In the genomic region with DNA sequence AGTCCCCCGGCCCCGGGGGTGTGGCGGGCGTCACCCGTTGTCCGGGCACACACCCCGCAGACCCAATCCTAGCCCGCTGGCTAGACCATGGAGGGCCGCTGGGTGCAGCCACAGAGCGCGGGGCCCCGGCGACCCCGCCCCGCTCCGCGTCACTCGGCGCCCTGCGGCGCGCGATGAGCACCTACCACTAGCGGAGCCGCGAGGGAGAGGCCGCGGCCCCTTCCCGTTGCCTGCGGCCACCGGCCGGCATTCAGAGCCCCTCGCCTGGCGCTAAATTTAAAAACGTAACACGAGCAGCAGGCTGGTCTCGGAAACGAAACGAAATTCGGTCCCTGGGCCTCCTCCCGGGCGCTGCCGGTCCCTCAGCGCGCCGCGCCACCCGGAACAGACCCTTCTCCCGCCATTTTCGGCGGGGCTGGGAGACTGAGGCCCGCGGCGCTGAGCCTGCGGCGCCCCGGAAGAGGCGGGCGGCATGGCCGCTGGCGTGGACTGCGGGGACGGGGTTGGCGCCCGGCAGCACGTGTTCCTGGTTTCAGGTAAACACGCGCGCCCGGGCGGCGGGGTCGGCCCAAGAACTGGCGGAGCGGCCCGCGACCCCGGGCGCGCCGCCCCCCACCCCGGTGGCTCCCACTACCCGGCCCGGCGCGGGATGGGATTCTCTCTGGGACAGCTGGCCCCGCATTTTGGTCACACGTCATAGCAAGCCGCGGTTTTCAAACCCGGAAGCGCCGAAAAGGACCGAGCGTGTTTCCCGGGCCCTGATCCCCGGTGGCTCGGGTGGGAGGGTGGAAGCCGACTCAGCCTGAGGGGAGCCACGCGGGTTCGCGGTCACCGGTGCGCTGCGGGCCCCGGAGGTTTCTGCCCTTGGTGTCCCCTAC, we compare ENCODE assay signal across 1 cellular context.
TF ChIP-seq lines count a peak whose summit lies in the region.

RNASEH2B (plus strand) TSS at position 187 of the 878 bp plus-strand sequence; CDS start at position 473, 286 bp downstream.

TF ChIP-seq in HepG2, 621 proteins besides CTCF, POLR2A, EP300 and RAD21 (continued from another document and continues in another):
- TF ChIP-seq ZNF460 (CRISPR knock-in tag; IDR thresholded peaks at IDR 0.05; ENCODE audit: borderline replicate concordance), result 0 out of 2 replicates have a peak, but pooled peaks have one; percentile 27
- TF ChIP-seq ELF3 (CRISPR knock-in tag; IDR thresholded peaks at IDR 0.05), result no peak; the same call in 1 of the 2 replicates
- TF ChIP-seq, protein P1, sequence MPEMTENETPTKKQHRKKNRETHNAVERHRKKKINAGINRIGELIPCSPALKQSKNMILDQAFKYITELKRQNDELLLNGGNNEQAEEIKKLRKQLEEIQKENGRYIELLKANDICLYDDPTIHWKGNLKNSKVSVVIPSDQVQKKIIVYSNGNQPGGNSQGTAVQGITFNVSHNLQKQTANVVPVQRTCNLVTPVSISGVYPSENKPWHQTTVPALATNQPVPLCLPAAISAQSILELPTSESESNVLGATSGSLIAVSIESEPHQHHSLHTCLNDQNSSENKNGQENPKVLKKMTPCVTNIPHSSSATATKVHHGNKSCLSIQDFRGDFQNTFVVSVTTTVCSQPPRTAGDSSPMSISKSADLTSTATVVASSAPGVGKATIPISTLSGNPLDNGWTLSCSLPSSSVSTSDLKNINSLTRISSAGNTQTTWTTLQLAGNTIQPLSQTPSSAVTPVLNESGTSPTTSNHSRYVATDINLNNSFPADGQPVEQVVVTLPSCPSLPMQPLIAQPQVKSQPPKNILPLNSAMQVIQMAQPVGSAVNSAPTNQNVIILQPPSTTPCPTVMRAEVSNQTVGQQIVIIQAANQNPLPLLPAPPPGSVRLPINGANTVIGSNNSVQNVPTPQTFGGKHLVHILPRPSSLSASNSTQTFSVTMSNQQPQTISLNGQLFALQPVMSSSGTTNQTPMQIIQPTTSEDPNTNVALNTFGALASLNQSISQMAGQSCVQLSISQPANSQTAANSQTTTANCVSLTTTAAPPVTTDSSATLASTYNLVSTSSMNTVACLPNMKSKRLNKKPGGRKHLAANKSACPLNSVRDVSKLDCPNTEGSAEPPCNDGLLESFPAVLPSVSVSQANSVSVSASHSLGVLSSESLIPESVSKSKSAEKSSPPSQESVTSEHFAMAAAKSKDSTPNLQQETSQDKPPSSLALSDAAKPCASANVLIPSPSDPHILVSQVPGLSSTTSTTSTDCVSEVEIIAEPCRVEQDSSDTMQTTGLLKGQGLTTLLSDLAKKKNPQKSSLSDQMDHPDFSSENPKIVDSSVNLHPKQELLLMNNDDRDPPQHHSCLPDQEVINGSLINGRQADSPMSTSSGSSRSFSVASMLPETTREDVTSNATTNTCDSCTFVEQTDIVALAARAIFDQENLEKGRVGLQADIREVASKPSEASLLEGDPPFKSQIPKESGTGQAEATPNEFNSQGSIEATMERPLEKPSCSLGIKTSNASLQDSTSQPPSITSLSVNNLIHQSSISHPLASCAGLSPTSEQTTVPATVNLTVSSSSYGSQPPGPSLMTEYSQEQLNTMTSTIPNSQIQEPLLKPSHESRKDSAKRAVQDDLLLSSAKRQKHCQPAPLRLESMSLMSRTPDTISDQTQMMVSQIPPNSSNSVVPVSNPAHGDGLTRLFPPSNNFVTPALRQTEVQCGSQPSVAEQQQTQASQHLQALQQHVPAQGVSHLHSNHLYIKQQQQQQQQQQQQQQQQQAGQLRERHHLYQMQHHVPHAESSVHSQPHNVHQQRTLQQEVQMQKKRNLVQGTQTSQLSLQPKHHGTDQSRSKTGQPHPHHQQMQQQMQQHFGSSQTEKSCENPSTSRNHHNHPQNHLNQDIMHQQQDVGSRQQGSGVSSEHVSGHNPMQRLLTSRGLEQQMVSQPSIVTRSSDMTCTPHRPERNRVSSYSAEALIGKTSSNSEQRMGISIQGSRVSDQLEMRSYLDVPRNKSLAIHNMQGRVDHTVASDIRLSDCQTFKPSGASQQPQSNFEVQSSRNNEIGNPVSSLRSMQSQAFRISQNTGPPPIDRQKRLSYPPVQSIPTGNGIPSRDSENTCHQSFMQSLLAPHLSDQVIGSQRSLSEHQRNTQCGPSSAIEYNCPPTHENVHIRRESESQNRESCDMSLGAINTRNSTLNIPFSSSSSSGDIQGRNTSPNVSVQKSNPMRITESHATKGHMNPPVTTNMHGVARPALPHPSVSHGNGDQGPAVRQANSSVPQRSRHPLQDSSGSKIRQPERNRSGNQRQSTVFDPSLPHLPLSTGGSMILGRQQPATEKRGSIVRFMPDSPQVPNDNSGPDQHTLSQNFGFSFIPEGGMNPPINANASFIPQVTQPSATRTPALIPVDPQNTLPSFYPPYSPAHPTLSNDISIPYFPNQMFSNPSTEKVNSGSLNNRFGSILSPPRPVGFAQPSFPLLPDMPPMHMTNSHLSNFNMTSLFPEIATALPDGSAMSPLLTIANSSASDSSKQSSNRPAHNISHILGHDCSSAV (CRISPR knock-in tag; IDR thresholded peaks at IDR 0.05; ENCODE audit: borderline replicate concordance), result 0 out of 2 replicates have a peak, but pooled peaks have one; percentile 54
- no peak for TF ChIP-seq ATF6 (CRISPR knock-in tag; conservative IDR thresholded peaks at IDR 0.05)
- TF ChIP-seq ZNF772 (CRISPR knock-in tag; IDR thresholded peaks at IDR 0.05), result peak; percentile 37; the same call in 1 of the 2 replicates
- no peak for TF ChIP-seq FLYWCH1 (CRISPR knock-in tag; IDR thresholded peaks at IDR 0.05)
- no peak for TF ChIP-seq FOXO4 (CRISPR knock-in tag; conservative IDR thresholded peaks at IDR 0.05)
- no peak; the same call in 1 of the 2 replicates for TF ChIP-seq SALL2 (CRISPR knock-in tag; IDR thresholded peaks at IDR 0.05)
- TF ChIP-seq ZNF75D (CRISPR knock-in tag; IDR thresholded peaks at IDR 0.05; ENCODE audit: borderline replicate concordance), result 0 out of 2 replicates have a peak, but pooled peaks have one; percentile 19
- TF ChIP-seq KDM5A (IDR thresholded peaks at IDR 0.05; ENCODE audit: borderline replicate concordance, low read length), result no peak; the same call in 1 of the 2 replicates
- TF ChIP-seq ATF1 (CRISPR knock-in tag; IDR thresholded peaks at IDR 0.05), result peak; percentile 39; the same call in 1 of the 2 replicates
- no peak for TF ChIP-seq BCL6 (CRISPR knock-in tag; IDR thresholded peaks at IDR 0.05)
- no peak for TF ChIP-seq ZNF652 (CRISPR knock-in tag; IDR thresholded peaks at IDR 0.05; ENCODE audit: borderline replicate concordance, low read depth)
- no peak for TF ChIP-seq REPIN1 (CRISPR knock-in tag; IDR thresholded peaks at IDR 0.05; ENCODE audit: borderline replicate concordance, low read depth)
- TF ChIP-seq CEBPZ (IDR thresholded peaks at IDR 0.05; ENCODE audit: low read length), result no peak
- no peak for TF ChIP-seq ZNF530 (CRISPR knock-in tag; IDR thresholded peaks at IDR 0.05; ENCODE audit: low read depth)
- 0 out of 2 replicates have a peak, but pooled peaks have one; percentile 52 for TF ChIP-seq RFXAP (CRISPR knock-in tag; IDR thresholded peaks at IDR 0.05; ENCODE audit: borderline replicate concordance)
- 0 out of 2 replicates have a peak, but pooled peaks have one; percentile 2 for TF ChIP-seq FOXK1 (CRISPR knock-in tag; IDR thresholded peaks at IDR 0.05; ENCODE audit: borderline replicate concordance, low read depth)
- peak; percentile 83; the same call in 1 of the 2 replicates for TF ChIP-seq ZMAT3 (CRISPR knock-in tag; conservative IDR thresholded peaks at IDR 0.05)
- no peak for TF ChIP-seq KDM3A (CRISPR knock-in tag; IDR thresholded peaks at IDR 0.05; ENCODE audit: low read depth)
- TF ChIP-seq ZNF660 (CRISPR knock-in tag; IDR thresholded peaks at IDR 0.05; ENCODE audit: borderline replicate concordance, low read depth), result no peak
- TF ChIP-seq, protein P2, sequence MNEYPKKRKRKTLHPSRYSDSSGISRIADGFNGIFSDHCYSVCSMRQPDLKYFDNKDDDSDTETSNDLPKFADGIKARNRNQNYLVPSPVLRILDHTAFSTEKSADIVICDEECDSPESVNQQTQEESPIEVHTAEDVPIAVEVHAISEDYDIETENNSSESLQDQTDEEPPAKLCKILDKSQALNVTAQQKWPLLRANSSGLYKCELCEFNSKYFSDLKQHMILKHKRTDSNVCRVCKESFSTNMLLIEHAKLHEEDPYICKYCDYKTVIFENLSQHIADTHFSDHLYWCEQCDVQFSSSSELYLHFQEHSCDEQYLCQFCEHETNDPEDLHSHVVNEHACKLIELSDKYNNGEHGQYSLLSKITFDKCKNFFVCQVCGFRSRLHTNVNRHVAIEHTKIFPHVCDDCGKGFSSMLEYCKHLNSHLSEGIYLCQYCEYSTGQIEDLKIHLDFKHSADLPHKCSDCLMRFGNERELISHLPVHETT (CRISPR knock-in tag; conservative IDR thresholded peaks at IDR 0.05), result no peak
- TF ChIP-seq MEIS1 (CRISPR knock-in tag; IDR thresholded peaks at IDR 0.05; ENCODE audit: borderline replicate concordance), result no peak
- TF ChIP-seq ZNF251 (CRISPR knock-in tag; IDR thresholded peaks at IDR 0.05), result no peak
- TF ChIP-seq NFE2L2 (IDR thresholded peaks at IDR 0.05; ENCODE audit: low read length), result no peak
- peak; percentile 85 for TF ChIP-seq YEATS4 (CRISPR knock-in tag; IDR thresholded peaks at IDR 0.05; ENCODE audit: borderline replicate concordance)
- peak; percentile 32; the same call in 1 of the 2 replicates for TF ChIP-seq SPEN (CRISPR knock-in tag; IDR thresholded peaks at IDR 0.05; ENCODE audit: low read depth)
- TF ChIP-seq NFKBIZ (CRISPR knock-in tag; IDR thresholded peaks at IDR 0.05), result 0 out of 2 replicates have a peak, but pooled peaks have one; percentile 17
- no peak for TF ChIP-seq NCOA2 (CRISPR knock-in tag; IDR thresholded peaks at IDR 0.05)
- TF ChIP-seq ZNF3 (CRISPR knock-in tag; IDR thresholded peaks at IDR 0.05), result no peak; the same call in 1 of the 2 replicates
- TF ChIP-seq PCBP1 (IDR thresholded peaks at IDR 0.05; ENCODE audit: borderline replicate concordance, low read depth, low read length), result no peak
- TF ChIP-seq XRCC5 (optimal IDR thresholded peaks at IDR 0.05; ENCODE audit: low read length), result no peak
- no peak for TF ChIP-seq ZBTB44 (CRISPR knock-in tag; IDR thresholded peaks at IDR 0.05)
- TF ChIP-seq PHB2 (IDR thresholded peaks at IDR 0.05; ENCODE audit: partially characterized antibody), result no peak
- TF ChIP-seq JUNB (CRISPR knock-in tag; IDR thresholded peaks at IDR 0.05; ENCODE audit: borderline replicate concordance), result no peak
- TF ChIP-seq SIN3A (IDR thresholded peaks at IDR 0.05; ENCODE audit: borderline replicate concordance, low read depth, low read length), result peak; percentile 61; the same call in 1 of the 2 replicates
- TF ChIP-seq ZNF224 (CRISPR knock-in tag; IDR thresholded peaks at IDR 0.05), result no peak
- no peak for TF ChIP-seq ZNF44 (CRISPR knock-in tag; IDR thresholded peaks at IDR 0.05)
- no peak for TF ChIP-seq U2AF2 (IDR thresholded peaks at IDR 0.05; ENCODE audit: low read depth, low read length)
- TF ChIP-seq MAF1 (CRISPR knock-in tag; IDR thresholded peaks at IDR 0.05; ENCODE audit: borderline replicate concordance), result peak; percentile 55; the same call in 1 of the 2 replicates
- TF ChIP-seq SALL1 (CRISPR knock-in tag; IDR thresholded peaks at IDR 0.05), result peak; percentile 14
